In genomic region chr1:117110774-117111173, GRCh38 we compare ENCODE assay signal across 21 cellular contexts. TPM values are rescaled to one million over a fixed set of nuclear protein-coding genes. Genes with fewer than 3 reads are reported as not detected.
DNase-seq lines count a peak whose midpoint lies in the region; ATAC-seq and TF ChIP-seq lines count a peak whose summit lies in the region.
"Had no signal": no experiment of that assay in that cellular context is flagged by ENCODE, and none has a peak within 500 bp of the region (broad histone marks: within the 10 kb centered on the region; RNA-seq: fewer than 3 reads in every experiment).

No MANE protein-coding gene starts in this region.

- peak overlapping the region; percentile 3 for H3K27ac Mint-ChIP-seq in activated naive CD4-positive, alpha-beta T cell treated with anti-CD3 and anti-CD28 coated beads, Interleukin-2, amount 10 ng/mL, durations not matched to agents 7 days and 5 days
- H3K27ac Mint-ChIP-seq in stimulated activated naive B cell treated with anti-CD40 and anti-IgM and Interleukin-4, amounts not matched to agents 10 μg/mL and 1 μg/mL and 100 μg/mL, for 72 hours = peak overlapping the region; percentile 22
- no peak overlapping the region for H3K27ac Mint-ChIP-seq in naive thymus-derived CD8-positive, alpha-beta T cell

- no peaks in the 10 kb centered on the region for H3K9me3 Mint-ChIP-seq in activated naive CD4-positive, alpha-beta T cell treated with anti-CD3 and anti-CD28 coated beads, Interleukin-2, amount 10 ng/mL, durations not matched to agents 7 days and 5 days
- H3K9me3 Mint-ChIP-seq in stimulated activated naive B cell treated with anti-CD40 and anti-IgM and Interleukin-4, amounts not matched to agents 10 μg/mL and 1 μg/mL and 100 μg/mL, for 72 hours = peaks cover 0 to 1% of the 10 kb centered on the region in 2 donors
- peaks cover 0 to 2% (median 0%) of the 10 kb centered on the region in 9 donors for H3K9me3 Mint-ChIP-seq in naive thymus-derived CD8-positive, alpha-beta T cell
- H3K9me3 Mint-ChIP-seq: natural killer cell treated with Interleukin-12 subunit alpha and Interleukin-12 subunit beta and Interleukin-15 and Interleukin-18, amount 100 ng/mL, for 72 hours had no signal

- POLR2A ChIA-PET in RWPE1 (lab: Yijun Ruan, JAX; ENCODE audit: low non-redundant PET) = interaction anchor here (0.6 to 0.7 kb wide), 2 partner anchors 37 to 818 kb away, joined by 4 to 5 read pairs; partner anchors contain the start of gene GDAP2
- POLR2A ChIA-PET in naive thymus-derived CD8-positive, alpha-beta T cell (lab: Charles Lee) = no interaction called here

- no peak overlapping the region for H3K4me3 Mint-ChIP-seq in activated naive CD4-positive, alpha-beta T cell treated with anti-CD3 and anti-CD28 coated beads, Interleukin-2, amount 10 ng/mL, durations not matched to agents 7 days and 5 days
- no peak overlapping the region for H3K4me3 Mint-ChIP-seq in stimulated activated naive B cell treated with anti-CD40 and anti-IgM and Interleukin-4, amounts not matched to agents 10 μg/mL and 1 μg/mL and 100 μg/mL, for 72 hours
- H3K4me3 Mint-ChIP-seq in naive thymus-derived CD8-positive, alpha-beta T cell = no peak overlapping the region
- H3K4me3 Mint-ChIP-seq: natural killer cell treated with Interleukin-12 subunit alpha and Interleukin-12 subunit beta and Interleukin-15 and Interleukin-18, amount 100 ng/mL, for 72 hours had no signal

- DNase-seq in activated naive CD4-positive, alpha-beta T cell treated with anti-CD3 and anti-CD28 coated beads, Interleukin-2, amount 10 ng/mL, durations not matched to agents 7 days and 5 days = no peak
- DNase-seq in activated naive CD4-positive, alpha-beta T cell treated with anti-CD3 and anti-CD28 coated beads, Interleukin-2, amount 50 U/mL, for 16 hours = no peak
- DNase-seq in RWPE1 (ENCODE audit: low spot score) (peak; percentile 72), epithelial cell of esophagus (ENCODE audit: low read depth) (peak; percentile 88), cerebellar nuclear complex (lab: John Stamatoyannopoulos, UW) (no peak), DMS53 treated with DMSO at 0.1 percent for 48 hours (lab: John Stamatoyannopoulos, UW; ENCODE audit: unreplicated experiment) (no peak)
- DNase-seq in stimulated activated naive B cell treated with anti-CD40 and anti-IgM and Interleukin-4, amounts not matched to agents 10 μg/mL and 1 μg/mL and 100 μg/mL, for 72 hours = no peak
- DNase-seq in naive thymus-derived CD8-positive, alpha-beta T cell = no peak
- DNase-seq: activated CD4-positive, alpha-beta T cell treated with anti-CD3 and anti-CD28 coated beads, Interleukin-2, amount 50 U/mL, for 48 hours; activated naive CD4-positive, alpha-beta T cell; NCI-H1092; NCI-H2081 treated with DMSO at 0.1 percent for 48 hours; NCI-H446 treated with DMSO at 0.1 percent for 48 hours; small intestine; stimulated activated CD4-positive, alpha-beta T cell treated with anti-CD3 and anti-CD28 coated beads, Interleukin-2, amount 100 ng/mL, for 48 hours; upper lobe of right lung had no signal

- H3K4me3 ChIP-seq in epithelial cell of esophagus (ENCODE audit: low read length) = no peak overlapping the region
- H3K4me3 ChIP-seq: BLaER1 treated with 17β-estradiol and CSF1 and Interleukin-3, amounts not matched to agents 10 nM and 100 nM; coronary artery; upper lobe of right lung had no signal

- H3K4me1 Mint-ChIP-seq in activated naive CD4-positive, alpha-beta T cell treated with anti-CD3 and anti-CD28 coated beads, Interleukin-2, amount 10 ng/mL, durations not matched to agents 7 days and 5 days = peaks cover 3% of the 10 kb centered on the region
- H3K4me1 Mint-ChIP-seq in stimulated activated naive B cell treated with anti-CD40 and anti-IgM and Interleukin-4, amounts not matched to agents 10 μg/mL and 1 μg/mL and 100 μg/mL, for 72 hours = peaks cover 0 to 5% of the 10 kb centered on the region in 2 donors
- H3K4me1 Mint-ChIP-seq in naive thymus-derived CD8-positive, alpha-beta T cell = peaks cover 0 to 6% (median 1%) of the 10 kb centered on the region in 4 donors

- no peaks in the 10 kb centered on the region for H3K27me3 Mint-ChIP-seq in activated naive CD4-positive, alpha-beta T cell treated with anti-CD3 and anti-CD28 coated beads, Interleukin-2, amount 10 ng/mL, durations not matched to agents 7 days and 5 days
- no peaks in the 10 kb centered on the region for H3K27me3 Mint-ChIP-seq in stimulated activated naive B cell treated with anti-CD40 and anti-IgM and Interleukin-4, amounts not matched to agents 10 μg/mL and 1 μg/mL and 100 μg/mL, for 72 hours
- peaks cover 0 to 4% (median 0%) of the 10 kb centered on the region in 5 donors for H3K27me3 Mint-ChIP-seq in naive thymus-derived CD8-positive, alpha-beta T cell
- H3K27me3 Mint-ChIP-seq: natural killer cell treated with Interleukin-12 subunit alpha and Interleukin-12 subunit beta and Interleukin-15 and Interleukin-18, amount 100 ng/mL, for 72 hours had no signal

- peaks cover 17% of the 10 kb centered on the region for H3K36me3 Mint-ChIP-seq in activated naive CD4-positive, alpha-beta T cell treated with anti-CD3 and anti-CD28 coated beads, Interleukin-2, amount 10 ng/mL, durations not matched to agents 7 days and 5 days
- H3K36me3 Mint-ChIP-seq in stimulated activated naive B cell treated with anti-CD40 and anti-IgM and Interleukin-4, amounts not matched to agents 10 μg/mL and 1 μg/mL and 100 μg/mL, for 72 hours = peaks cover 5 to 27% of the 10 kb centered on the region in 2 donors
- no peaks in the 10 kb centered on the region for H3K36me3 Mint-ChIP-seq in naive thymus-derived CD8-positive, alpha-beta T cell
- H3K36me3 Mint-ChIP-seq: natural killer cell treated with Interleukin-12 subunit alpha and Interleukin-12 subunit beta and Interleukin-15 and Interleukin-18, amount 100 ng/mL, for 72 hours had no signal

- peak overlapping the region; percentile 61 for H3K27ac ChIP-seq in RWPE1
- H3K27ac ChIP-seq: BLaER1 treated with 17β-estradiol and CSF1 and Interleukin-3, amounts not matched to agents 10 nM and 100 nM; coronary artery; KMS-11; parathyroid adenoma; upper lobe of right lung had no signal

- ATAC-seq in stimulated activated naive B cell treated with anti-CD40 and anti-IgM and Interleukin-4, amounts not matched to agents 10 μg/mL and 1 μg/mL and 100 μg/mL, for 72 hours (replicated peaks) = no peak
- no peak for ATAC-seq in naive thymus-derived CD8-positive, alpha-beta T cell
- ATAC-seq: natural killer cell treated with Interleukin-12 subunit alpha and Interleukin-12 subunit beta and Interleukin-15 and Interleukin-18, amount 100 ng/mL, for 72 hours; upper lobe of right lung had no signal

- CTCF ChIA-PET in activated naive CD4-positive, alpha-beta T cell treated with anti-CD3 and anti-CD28 coated beads, Interleukin-2, amount 10 ng/mL, durations not matched to agents 7 days and 5 days (lab: Charles Lee) = interaction anchor here (1.1 to 1.2 kb wide), 2 partner anchors 11 to 17 kb away, joined by 4 to 6 read pairs; no protein-coding TSS in a partner anchor
- CTCF ChIA-PET in RWPE1 (lab: Yijun Ruan, JAX) = interaction anchor here (0.6 kb wide), 2 partner anchors 11 to 12 kb away, joined by 3 read pairs; no protein-coding TSS in a partner anchor

- TF ChIP-seq CTCF in RWPE1 (conservative IDR thresholded peaks at IDR 0.05; ENCODE audit: low read depth) (no peak), epithelial cell of esophagus (IDR thresholded peaks at IDR 0.05; ENCODE audit: insufficient read depth, low read depth, low read length, missing control alignments) (no peak)

RNA-seq across cellular contexts. Expression of gene TRIM45, which starts 10.8 kb away (rescaled TPM):
- under 1 TPM in 1 of 2 experiments, not detected in 1; 0.14 TPM for total RNA-seq in naive thymus-derived CD8-positive, alpha-beta T cell
- under 1 TPM in 1 of 3 donors, not detected in 2; 0.19 TPM for polyA plus RNA-seq in naive thymus-derived CD8-positive, alpha-beta T cell

RNA-seq across cellular contexts. Expression of gene TTF2, which starts 50.6 kb away (rescaled TPM):
- total RNA-seq in naive thymus-derived CD8-positive, alpha-beta T cell = 10 to 100 TPM; 29.5 to 31.0 TPM
- polyA plus RNA-seq in naive thymus-derived CD8-positive, alpha-beta T cell = 10 to 100 TPM; 10.8 to 13.4 (median 11.7) TPM

Comparison
In these comparisons a context has a peak if more than half of its experiments do, and no peak if none do; other contexts are left out.
1. DNase-seq: peak in RWPE1 (single experiment) and epithelial cell of esophagus (single experiment); none in activated naive CD4-positive, alpha-beta T cell treated with anti-CD3 and anti-CD28 coated beads, Interleukin-2, amount 10 ng/mL, durations not matched to agents 7 days and 5 days (single experiment), activated naive CD4-positive, alpha-beta T cell treated with anti-CD3 and anti-CD28 coated beads, Interleukin-2, amount 50 U/mL, for 16 hours (single experiment), stimulated activated naive B cell treated with anti-CD40 and anti-IgM and Interleukin-4, amounts not matched to agents 10 μg/mL and 1 μg/mL and 100 μg/mL, for 72 hours (single experiment), cerebellar nuclear complex (0 of 2), DMS53 treated with DMSO at 0.1 percent for 48 hours (single experiment) and naive thymus-derived CD8-positive, alpha-beta T cell (0 of 10).
2. H3K27ac Mint-ChIP-seq: peak in activated naive CD4-positive, alpha-beta T cell treated with anti-CD3 and anti-CD28 coated beads, Interleukin-2, amount 10 ng/mL, durations not matched to agents 7 days and 5 days (single experiment) and stimulated activated naive B cell treated with anti-CD40 and anti-IgM and Interleukin-4, amounts not matched to agents 10 μg/mL and 1 μg/mL and 100 μg/mL, for 72 hours (single experiment); none in naive thymus-derived CD8-positive, alpha-beta T cell (0 of 10).